Comparison of ENCODE assay signal across 1 cellular context in the genomic region with DNA sequence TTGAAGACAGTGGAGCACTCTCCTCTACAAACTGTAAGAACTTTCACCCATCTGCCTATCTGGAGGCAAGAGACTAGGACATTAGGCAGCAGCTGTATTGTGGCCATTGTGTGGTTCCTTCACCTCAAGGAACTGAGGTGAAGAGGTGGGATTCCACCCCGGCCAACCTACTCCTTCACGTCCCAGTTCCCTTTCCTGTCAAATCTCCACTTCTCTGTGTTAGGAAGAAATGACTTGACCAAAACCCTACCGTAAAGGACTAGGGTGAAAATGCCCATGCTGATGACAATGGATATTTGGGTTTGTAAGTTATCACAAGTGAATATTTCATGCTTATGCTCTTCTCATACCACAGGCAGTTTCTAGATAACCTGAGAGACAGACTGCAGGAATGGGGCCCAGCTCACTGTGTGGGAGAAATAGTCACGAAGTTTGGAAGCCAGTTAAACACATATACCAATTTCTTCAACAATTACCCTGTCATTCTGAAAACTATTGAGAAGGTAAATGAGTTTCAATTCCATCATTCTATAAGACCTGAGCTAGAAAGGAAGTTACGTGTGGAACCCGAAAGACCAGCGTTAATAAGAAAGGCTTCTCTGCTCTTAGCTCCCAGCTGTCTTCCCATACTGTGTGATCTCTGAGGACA.
TF ChIP-seq lines count a peak whose summit lies in the region.

No MANE protein-coding gene starts in this region.

TF ChIP-seq in GM12878, 131 proteins besides CTCF, POLR2A, EP300 and RAD21 (continued from another document):
- TF ChIP-seq ZBTB40 (IDR thresholded peaks at IDR 0.05; ENCODE audit: borderline replicate concordance), result no peak
- TF ChIP-seq EED (IDR thresholded peaks at IDR 0.05; ENCODE audit: low read depth), result peak; percentile 95
- peak; percentile 61; the same call in 1 of the 2 replicates for TF ChIP-seq GABPA (IDR thresholded peaks at IDR 0.05; ENCODE audit: low read depth)
- TF ChIP-seq FOXM1 (IDR thresholded peaks at IDR 0.05; ENCODE audit: low read depth, low read length), result peak; percentile 82; the same call in 1 of the 2 replicates
- 0 out of 2 replicates have a peak, but pooled peaks have one; percentile 22 for TF ChIP-seq TAF1 (IDR thresholded peaks at IDR 0.05; ENCODE audit: borderline replicate concordance, low read depth, low read length)
- TF ChIP-seq ZNF24 (IDR thresholded peaks at IDR 0.05), result peak; percentile 82
- peak; percentile 90 to 95 for TF ChIP-seq IKZF2 (IDR thresholded peaks at IDR 0.05)
- no peak for TF ChIP-seq SREBF1 (IDR thresholded peaks at IDR 0.05; ENCODE audit: low read length)
- peak; percentile 92 for TF ChIP-seq TCF12 (IDR thresholded peaks at IDR 0.05; ENCODE audit: low read depth, low read length)
- 0 out of 2 replicates have a peak, but pooled peaks have one; percentile 61 for TF ChIP-seq PML (IDR thresholded peaks at IDR 0.05; ENCODE audit: low read length)
- TF ChIP-seq SP1 (IDR thresholded peaks at IDR 0.05; ENCODE audit: low read depth, low read length), result no peak
- peak; percentile 32; the same call in 1 of the 2 replicates for TF ChIP-seq CHD2 (IDR thresholded peaks at IDR 0.05; ENCODE audit: borderline replicate concordance, low read depth, low read length)
- no peak for TF ChIP-seq IRF3 (IDR thresholded peaks at IDR 0.05)
- peak; percentile 67 for TF ChIP-seq MEF2B (IDR thresholded peaks at IDR 0.05; ENCODE audit: partially characterized antibody, poor library complexity, severe bottlenecking)
- TF ChIP-seq, protein P1, sequence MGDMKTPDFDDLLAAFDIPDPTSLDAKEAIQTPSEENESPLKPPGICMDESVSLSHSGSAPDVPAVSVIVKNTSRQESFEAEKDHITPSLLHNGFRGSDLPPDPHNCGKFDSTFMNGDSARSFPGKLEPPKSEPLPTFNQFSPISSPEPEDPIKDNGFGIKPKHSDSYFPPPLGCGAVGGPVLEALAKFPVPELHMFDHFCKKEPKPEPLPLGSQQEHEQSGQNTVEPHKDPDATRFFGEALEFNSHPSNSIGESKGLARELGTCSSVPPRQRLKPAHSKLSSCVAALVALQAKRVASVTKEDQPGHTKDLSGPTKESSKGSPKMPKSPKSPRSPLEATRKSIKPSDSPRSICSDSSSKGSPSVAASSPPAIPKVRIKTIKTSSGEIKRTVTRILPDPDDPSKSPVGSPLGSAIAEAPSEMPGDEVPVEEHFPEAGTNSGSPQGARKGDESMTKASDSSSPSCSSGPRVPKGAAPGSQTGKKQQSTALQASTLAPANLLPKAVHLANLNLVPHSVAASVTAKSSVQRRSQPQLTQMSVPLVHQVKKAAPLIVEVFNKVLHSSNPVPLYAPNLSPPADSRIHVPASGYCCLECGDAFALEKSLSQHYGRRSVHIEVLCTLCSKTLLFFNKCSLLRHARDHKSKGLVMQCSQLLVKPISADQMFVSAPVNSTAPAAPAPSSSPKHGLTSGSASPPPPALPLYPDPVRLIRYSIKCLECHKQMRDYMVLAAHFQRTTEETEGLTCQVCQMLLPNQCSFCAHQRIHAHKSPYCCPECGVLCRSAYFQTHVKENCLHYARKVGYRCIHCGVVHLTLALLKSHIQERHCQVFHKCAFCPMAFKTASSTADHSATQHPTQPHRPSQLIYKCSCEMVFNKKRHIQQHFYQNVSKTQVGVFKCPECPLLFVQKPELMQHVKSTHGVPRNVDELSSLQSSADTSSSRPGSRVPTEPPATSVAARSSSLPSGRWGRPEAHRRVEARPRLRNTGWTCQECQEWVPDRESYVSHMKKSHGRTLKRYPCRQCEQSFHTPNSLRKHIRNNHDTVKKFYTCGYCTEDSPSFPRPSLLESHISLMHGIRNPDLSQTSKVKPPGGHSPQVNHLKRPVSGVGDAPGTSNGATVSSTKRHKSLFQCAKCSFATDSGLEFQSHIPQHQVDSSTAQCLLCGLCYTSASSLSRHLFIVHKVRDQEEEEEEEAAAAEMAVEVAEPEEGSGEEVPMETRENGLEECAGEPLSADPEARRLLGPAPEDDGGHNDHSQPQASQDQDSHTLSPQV (IDR thresholded peaks at IDR 0.05), result 0 out of 2 replicates have a peak, but pooled peaks have one; percentile 57
- TF ChIP-seq, protein P2, sequence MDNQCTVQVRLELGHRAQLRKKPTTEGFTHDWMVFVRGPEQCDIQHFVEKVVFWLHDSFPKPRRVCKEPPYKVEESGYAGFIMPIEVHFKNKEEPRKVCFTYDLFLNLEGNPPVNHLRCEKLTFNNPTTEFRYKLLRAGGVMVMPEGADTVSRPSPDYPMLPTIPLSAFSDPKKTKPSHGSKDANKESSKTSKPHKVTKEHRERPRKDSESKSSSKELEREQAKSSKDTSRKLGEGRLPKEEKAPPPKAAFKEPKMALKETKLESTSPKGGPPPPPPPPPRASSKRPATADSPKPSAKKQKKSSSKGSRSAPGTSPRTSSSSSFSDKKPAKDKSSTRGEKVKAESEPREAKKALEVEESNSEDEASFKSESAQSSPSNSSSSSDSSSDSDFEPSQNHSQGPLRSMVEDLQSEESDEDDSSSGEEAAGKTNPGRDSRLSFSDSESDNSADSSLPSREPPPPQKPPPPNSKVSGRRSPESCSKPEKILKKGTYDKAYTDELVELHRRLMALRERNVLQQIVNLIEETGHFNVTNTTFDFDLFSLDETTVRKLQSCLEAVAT (IDR thresholded peaks at IDR 0.05), result 0 out of 2 replicates have a peak, but pooled peaks have one; percentile 27
- peak; percentile 65; the same call in 1 of the 2 replicates for TF ChIP-seq NR2F1 (conservative IDR thresholded peaks at IDR 0.05)
- TF ChIP-seq MYC (IDR thresholded peaks at IDR 0.05; ENCODE audit: insufficient read depth, insufficient read length, insufficient replicate concordance, low read length, severe bottlenecking), result no peak
- peak in 1 of 2 experiments; percentile 58; a peak in 1 of 4 replicates for TF ChIP-seq CEBPB (IDR thresholded peaks at IDR 0.05; ENCODE audit: borderline replicate concordance in 1 of 2, low read depth in 2 of 2, low read length in 2 of 2)
